ENCODE assay signal across 15 cellular contexts in genomic region chr16:67034478-67034877, GRCh38. TPM values are rescaled to one million over a fixed set of nuclear protein-coding genes. Genes with fewer than 3 reads are reported as not detected.
DNase-seq lines count a peak whose midpoint lies in the region; ATAC-seq and TF ChIP-seq lines count a peak whose summit lies in the region.
"Had no signal": no experiment of that assay in that cellular context is flagged by ENCODE, and none has a peak within 500 bp of the region (broad histone marks: within the 10 kb centered on the region; RNA-seq: fewer than 3 reads in every experiment).

No MANE protein-coding gene starts in this region.

- H3K9me2 ChIP-seq in OCI-LY7 (ENCODE audit: insufficient read depth, low read length): no peaks in the 10 kb centered on the region

- H3K79me2 ChIP-seq in OCI-LY7 (ENCODE audit: insufficient read depth, low read depth, low read length): peaks cover 94% of the 10 kb centered on the region

- 58 to 70% methylated on average over 4 of the region's 4 CpGs for WGBS in thyroid gland, 2 donors

- DNase-seq in G401 (ENCODE audit: low spot score) (peak; percentile 6), OCI-LY7 (ENCODE audit: low spot score) (no peak), neural crest cell (ENCODE audit: low read depth, low spot score) (no peak), NCI-H446 treated with DMSO at 0.1 percent for 48 hours (lab: John Stamatoyannopoulos, UW) (no peak), thyroid gland (no peak), SIG-M5 (lab: John Stamatoyannopoulos, UW) (no peak)
- DNase-seq: amniotic stem cell, DMS 273 treated with DMSO at 0.1 percent for 48 hours, H9, mucosa of descending colon, NCI-H187 had no signal

- H3K4me3 ChIP-seq in OCI-LY7 (ENCODE audit: low read depth, low read length, poor library complexity, severe bottlenecking) (no peak overlapping the region), thyroid gland (replicated peaks in 1 of 3) (no peak overlapping the region)
- H3K4me3 ChIP-seq: mucosa of descending colon, thoracic aorta had no signal

- no peak overlapping the region for H3K27ac Mint-ChIP-seq in neural crest cell (ENCODE audit: unreplicated experiment)

- in situ Hi-C loops in G401 (cut with HindIII; ENCODE audit: low sequenced_read_pairs): no loop called here

- H4K20me1 ChIP-seq in OCI-LY7 (ENCODE audit: insufficient read depth, low read length): peaks cover 30% of the 10 kb centered on the region; the same call in 1 of the 2 replicates

- H2AFZ ChIP-seq in OCI-LY7 (ENCODE audit: low read length): no peak overlapping the region

- no peaks in the 10 kb centered on the region for H3K9me3 Mint-ChIP-seq in neural crest cell
- H3K9me3 Mint-ChIP-seq: H9 had no signal

- intact Hi-C loops in OCI-LY7 (cut with micrococcal nuclease; ENCODE audit: unreplicated experiment) (no loop called here), thyroid gland (cut with DNase I) (loop anchor here (10.0 kb wide), 1 partner anchor 80 kb away; no protein-coding TSS in a partner anchor)

- peak overlapping the region; percentile 56 for H3K4me2 ChIP-seq in OCI-LY7 (ENCODE audit: low read length)

- peaks cover 6% of the 10 kb centered on the region for H3K36me3 Mint-ChIP-seq in neural crest cell (ENCODE audit: low read depth)

- no peak for ATAC-seq in HG03025 (IDR thresholded peaks at IDR 0.05; ENCODE audit: low FRiP score, unreplicated experiment)
- ATAC-seq: mucosa of descending colon, sciatic nerve had no signal

- H3K9me3 ChIP-seq in OCI-LY7 (ENCODE audit: low read length) (no peaks in the 10 kb centered on the region), thyroid gland (no peaks in the 10 kb centered on the region)
- H3K9me3 ChIP-seq: mucosa of descending colon, thoracic aorta had no signal

- no peak for TF ChIP-seq CTCF in OCI-LY7 (conservative IDR thresholded peaks at IDR 0.05; ENCODE audit: low read length)
- TF ChIP-seq CTCF in neural crest cell (conservative IDR thresholded peaks at IDR 0.05): no peak
- no peak for TF ChIP-seq CTCF in thyroid gland (IDR thresholded peaks at IDR 0.05)

- H3K36me3 ChIP-seq in OCI-LY7 (ENCODE audit: insufficient read depth, low read length): peaks cover 92% of the 10 kb centered on the region
- H3K36me3 ChIP-seq in thyroid gland: no peaks in the 10 kb centered on the region

- H3K27ac ChIP-seq in OCI-LY7 (ENCODE audit: low read depth, low read length, poor library complexity, severe bottlenecking) (no peak overlapping the region), cingulate gyrus (ENCODE audit: low read depth, low read length) (peak overlapping the region; percentile 33), thyroid gland (no peak overlapping the region)
- H3K27ac ChIP-seq: thoracic aorta had no signal

- H3K4me1 Mint-ChIP-seq in neural crest cell: peaks cover 47% of the 10 kb centered on the region

- peak overlapping the region; percentile 2 for H3K4me3 Mint-ChIP-seq in neural crest cell
- H3K4me3 Mint-ChIP-seq: H9 had no signal

- H3K4me1 ChIP-seq in OCI-LY7 (ENCODE audit: insufficient read depth, low read length, poor library complexity, severe bottlenecking): peaks cover 37% of the 10 kb centered on the region
- H3K4me1 ChIP-seq in thyroid gland: peaks cover 12 to 24% of the 10 kb centered on the region in 2 donors

- TF ChIP-seq POLR2A in thyroid gland (IDR thresholded peaks at IDR 0.05): no peak

- CTCF ChIA-PET in OCI-LY7 (lab: Charles Lee; ENCODE audit: unreplicated experiment): no interaction called here

- no peaks in the 10 kb centered on the region for H3K27me3 ChIP-seq in thyroid gland

- BruUV-seq in OCI-LY7 (replicated peaks; lab: Mats Ljungman, UMichigan): no TSS peak

- no peaks in the 10 kb centered on the region for H3K27me3 Mint-ChIP-seq in neural crest cell (ENCODE audit: low read depth)

- POLR2A ChIA-PET in OCI-LY7 (lab: Charles Lee): interaction anchor here (0.9 to 1.8 kb wide), 2 partner anchors 53 to 69 kb away, joined by 3 to 4 read pairs; no protein-coding TSS in a partner anchor

RNA-seq across cellular contexts. Expression of gene CBFB, which starts 5.5 kb away (rescaled TPM):
- 17.0 and 40.9 TPM in 2 replicates for total RNA-seq in G401 (2014; rRNA removed; shearing (Covaris generic))
- total RNA-seq in OCI-LY7 (2014; rRNA removed; shearing (Covaris generic)): 93.5 and 187 TPM in 2 replicates
- total RNA-seq in OCI-LY7 (2022): 151 and 154 TPM in 2 replicates
- total RNA-seq in neural crest cell: 106 TPM in 2 replicates
- 10 to 100 TPM; 31.0 to 60.0 (median 41.5) TPM for total RNA-seq in thyroid gland

RNA-seq across cellular contexts. Expression of gene CES4A, which starts 46.1 kb away (rescaled TPM):
- total RNA-seq in G401 (2014; rRNA removed; shearing (Covaris generic)): 0.34 TPM in 1 of 2 replicates, not detected in the other
- total RNA-seq in OCI-LY7 (2014; rRNA removed; shearing (Covaris generic)): 0.47 and 2.0 TPM in 2 replicates
- total RNA-seq in OCI-LY7 (2022): 0.38 and 0.41 TPM in 2 replicates
- total RNA-seq in neural crest cell: 1.8 TPM in 2 replicates
- total RNA-seq in thyroid gland: 10 to 100 TPM; 10.9 to 15.7 (median 12.8) TPM
